In genomic region chr9:121499177-121499426, GRCh38 we compare ENCODE assay signal across 9 cellular contexts. TPM values are rescaled to one million over a fixed set of nuclear protein-coding genes. Genes with fewer than 3 reads are reported as not detected.
DNase-seq lines count a peak whose midpoint lies in the region; ATAC-seq, FAIRE-seq and TF ChIP-seq lines count a peak whose summit lies in the region.
"Had no signal": no experiment of that assay in that cellular context is flagged by ENCODE, and none has a peak within 500 bp of the region (broad histone marks: within the 10 kb centered on the region; RNA-seq: fewer than 3 reads in every experiment).

No MANE protein-coding gene starts in this region.

- no peaks in the 10 kb centered on the region; the same call in 1 of the 2 replicates for H3F3A ChIP-seq in PC-9 (ENCODE audit: insufficient read depth, low read depth)

- H3K4me3 ChIP-seq in BE2C (ENCODE audit: low read depth, low read length) (peak overlapping the region; percentile 59), PC-9 (peak overlapping the region; percentile 58; the same call in 1 of the 2 replicates), endothelial cell of umbilical vein (replicated peaks in 1 of 3; ENCODE audit: insufficient read depth in 1 of 3, low read depth in 1 of 3, low read length in 3 of 3) (peak overlapping the region; percentile 4 to 35 (median 33)), neuron (ENCODE audit: low read length) (peak overlapping the region; percentile 44)

- dilution Hi-C loops in endothelial cell of umbilical vein (cut with MboI; ENCODE audit: extremely low pct_ligation_motif_present, low sequenced_read_pairs) = no loop called here

- peak overlapping the region; percentile 92 for H3K4me2 ChIP-seq in PC-9
- peak overlapping the region; percentile 64 for H3K4me2 ChIP-seq in endothelial cell of umbilical vein (ENCODE audit: insufficient read depth, low read length)

- TF ChIP-seq CTCF in BE2C (IDR thresholded peaks at IDR 0.05; ENCODE audit: low read depth, low read length) (no peak), PC-9 (conservative IDR thresholded peaks at IDR 0.05) (no peak), endothelial cell of umbilical vein (IDR thresholded peaks at IDR 0.05; ENCODE audit: extremely low read depth in 1 of 2, insufficient read depth in 1 of 2, low read depth in 1 of 2, low read length in 2 of 2) (no peak)

- H3K27me3 ChIP-seq in BE2C (peaks cover 33% of the 10 kb centered on the region), PC-9 (ENCODE audit: insufficient read depth, low read depth) (peaks cover 43% of the 10 kb centered on the region), endothelial cell of umbilical vein (ENCODE audit: control insufficient read depth in 2 of 2, insufficient read depth in 2 of 2, low read length in 2 of 2) (peaks cover 11 to 17% of the 10 kb centered on the region in 2 experiments), neuron (ENCODE audit: insufficient read depth, low read length) (peaks cover 37% of the 10 kb centered on the region)

- H3K9me3 ChIP-seq in BE2C = no peaks in the 10 kb centered on the region
- H3K9me3 ChIP-seq in PC-9 (ENCODE audit: insufficient read depth, low read depth) = peaks cover 5% of the 10 kb centered on the region; the same call in 1 of the 2 replicates
- H3K9me3 ChIP-seq in endothelial cell of umbilical vein (replicated peaks; ENCODE audit: control insufficient read depth, insufficient read depth, low read length) = no peaks in the 10 kb centered on the region
- H3K9me3 ChIP-seq in neuron (ENCODE audit: low read length) = no peaks in the 10 kb centered on the region

- H3K9me1 ChIP-seq in endothelial cell of umbilical vein (replicated peaks; ENCODE audit: control insufficient read depth, extremely low read depth, insufficient read depth, low read length) = no peaks in the 10 kb centered on the region

- CTCF ChIA-PET in PC-9 (lab: Charles Lee) = interaction anchor here (0.6 to 1.2 kb wide), 3 partner anchors 122 to 704 kb away, joined by 4 to 23 read pairs (median 5); no protein-coding TSS in a partner anchor
- CTCF ChIA-PET in endothelial cell of umbilical vein (lab: Charles Lee) = interaction anchor here (1.2 to 2.5 kb wide), 5 partner anchors 9 to 220 kb away, joined by 3 to 10 read pairs (median 6); no protein-coding TSS in a partner anchor

- H3K4me1 ChIP-seq in BE2C (no peaks in the 10 kb centered on the region; the same call in 1 of the 2 replicates), PC-9 (replicated peaks; ENCODE audit: insufficient read depth) (peaks cover 16% of the 10 kb centered on the region), endothelial cell of umbilical vein (ENCODE audit: control insufficient read depth, extremely low read depth, insufficient read depth, low read length) (peaks cover 16% of the 10 kb centered on the region), neuron (ENCODE audit: insufficient read depth, low read length) (peaks cover 19% of the 10 kb centered on the region)

- POLR2A ChIA-PET in PC-9 (lab: Charles Lee; ENCODE audit: unreplicated experiment) (no interaction called here), endothelial cell of umbilical vein (lab: Charles Lee) (no interaction called here)

- DNase-seq in BE2C (no peak), PC-9 (no peak), endothelial cell of umbilical vein (ENCODE audit: low read depth, low spot score) (no peak), NCI-H2227 (lab: John Stamatoyannopoulos, UW; ENCODE audit: unreplicated experiment) (no peak)

- H3K9ac ChIP-seq in endothelial cell of umbilical vein (replicated peaks; ENCODE audit: extremely low read depth, insufficient read depth, low read length) = no peak overlapping the region

- TF ChIP-seq POLR2A in endothelial cell of umbilical vein (IDR thresholded peaks at IDR 0.05; ENCODE audit: low read depth, low read length) = no peak

- H3K79me2 ChIP-seq in PC-9 (ENCODE audit: low read depth) (no peaks in the 10 kb centered on the region), endothelial cell of umbilical vein (ENCODE audit: control insufficient read depth, insufficient read depth, low read length) (no peaks in the 10 kb centered on the region)

- FAIRE-seq in endothelial cell of umbilical vein (lab: Jason Lieb, UNC) = no peak

- no TSS peak for BruUV-seq in PC-9 (replicated peaks; lab: Mats Ljungman, UMichigan)
- no TSS peak for BruUV-seq in endothelial cell of umbilical vein (replicated peaks; lab: Mats Ljungman, UMichigan)

- H3K27ac ChIP-seq in PC-9 = no peak overlapping the region
- H3K27ac ChIP-seq in endothelial cell of umbilical vein (ENCODE audit: insufficient read depth, low read depth, low read length) = no peak overlapping the region

- intact Hi-C loops in PC-9 (cut with micrococcal nuclease; ENCODE audit: unreplicated experiment) (loop anchor here (2.0 to 5.0 kb wide), 3 partner anchors 37 to 176 kb away; no protein-coding TSS in a partner anchor), endothelial cell of umbilical vein (cut with micrococcal nuclease) (loop anchor here (2.0 to 5.0 kb wide), 2 partner anchors 30 to 287 kb away; no protein-coding TSS in a partner anchor)

- H3K9me2 ChIP-seq in PC-9 (ENCODE audit: insufficient read depth) = no peaks in the 10 kb centered on the region

- H2AFZ ChIP-seq in PC-9 (peak overlapping the region; percentile 75), endothelial cell of umbilical vein (ENCODE audit: low read depth, low read length) (peak overlapping the region; percentile 90), neuron (ENCODE audit: low read depth, low read length) (peak overlapping the region; percentile 78)

- ATAC-seq in HG02870 (IDR thresholded peaks at IDR 0.05; ENCODE audit: unreplicated experiment) (no peak), HG03196 (IDR thresholded peaks at IDR 0.05; ENCODE audit: unreplicated experiment) (no peak), GM19035 (IDR thresholded peaks at IDR 0.05; ENCODE audit: unreplicated experiment) (no peak)

- H3K36me3 ChIP-seq in BE2C = no peaks in the 10 kb centered on the region
- H3K36me3 ChIP-seq in PC-9 (ENCODE audit: low read depth) = no peaks in the 10 kb centered on the region
- H3K36me3 ChIP-seq in endothelial cell of umbilical vein (ENCODE audit: control insufficient read depth in 2 of 2, extremely low read depth in 1 of 2, insufficient read depth in 2 of 2, low read length in 2 of 2) = no peaks in the 10 kb centered on the region
- no peaks in the 10 kb centered on the region for H3K36me3 ChIP-seq in neuron (ENCODE audit: insufficient read depth, low read length)

- H4K20me1 ChIP-seq in PC-9 (ENCODE audit: insufficient read depth) = peaks cover 6% of the 10 kb centered on the region; the same call in 1 of the 2 replicates
- no peaks in the 10 kb centered on the region for H4K20me1 ChIP-seq in endothelial cell of umbilical vein (replicated peaks; ENCODE audit: control insufficient read depth, extremely low read depth, insufficient read depth, low read length)

TF ChIP-seq in endothelial cell of umbilical vein, 7 proteins besides CTCF, POLR2A, EP300 and RAD21:
- no peak for TF ChIP-seq POLR2AphosphoS5 (IDR thresholded peaks at IDR 0.05; ENCODE audit: insufficient read depth, low read depth, low read length)
- no peak for TF ChIP-seq EZH2 (IDR thresholded peaks at IDR 0.05; ENCODE audit: borderline replicate concordance, low read depth, low read length, severe bottlenecking)
- TF ChIP-seq MAX (IDR thresholded peaks at IDR 0.05; ENCODE audit: insufficient read depth, insufficient read length) = no peak
- TF ChIP-seq MYC (IDR thresholded peaks at IDR 0.05; ENCODE audit: low read depth, low read length) = no peak
- TF ChIP-seq GATA2 (IDR thresholded peaks at IDR 0.05; ENCODE audit: insufficient read depth, insufficient read length, low read depth, low read length) = no peak
- no peak for TF ChIP-seq FOS (IDR thresholded peaks at IDR 0.05; ENCODE audit: borderline replicate concordance, insufficient read depth, low read length)
- no peak for TF ChIP-seq JUN (IDR thresholded peaks at IDR 0.05; ENCODE audit: borderline replicate concordance, insufficient read depth, insufficient read length, low read depth)
TF ChIP-seq in endothelial cell of umbilical vein: peak in this region for 0.

RNA-seq across cellular contexts. Expression of gene GGTA1, which starts 0.5 kb away (rescaled TPM):
- not detected for polyA plus RNA-seq in BE2C (2012; ENCODE audit: insufficient read depth, insufficient read length, low read depth)
- total RNA-seq in PC-9 (2021) (not detected in 2 replicates), endothelial cell of umbilical vein (not detected in 2 replicates)
- polyA plus RNA-seq in endothelial cell of umbilical vein = not detected in 2 replicates
- 0.04 and 0.06 TPM in 2 replicates for polyA plus RNA-seq in endothelial cell of umbilical vein (2011; cell fraction: cytosol; rRNA removed)
- not detected in 2 replicates for polyA plus RNA-seq in endothelial cell of umbilical vein (2011; cell fraction: nucleus; rRNA removed)
- 0.14 TPM in 1 of 2 replicates, not detected in the other for polyA plus RNA-seq in endothelial cell of umbilical vein (2012)
- not detected in 2 replicates for polyA minus RNA-seq in endothelial cell of umbilical vein
- not detected for polyA minus RNA-seq in endothelial cell of umbilical vein (2011; cell fraction: cytosol; rRNA and poly(A)+ RNA removed)
- not detected in 2 replicates for polyA minus RNA-seq in endothelial cell of umbilical vein (2011; cell fraction: nucleus; rRNA and poly(A)+ RNA removed)
- total RNA-seq: HT1080 had no signal
